Comparison of ENCODE assay signal across 8 cellular contexts in genomic region chr9:87337335-87338074, GRCh38.
A peak's percentile ranks its signal among the peaks of the same experiment; 100 is the strongest.
DNase-seq lines count a peak whose midpoint lies in the region; ATAC-seq and TF ChIP-seq lines count a peak whose summit lies in the region.

No MANE protein-coding gene starts in this region.

- peaks cover 10% of the 10 kb centered on the region for H3K4me1 Mint-ChIP-seq in activated CD8-positive, alpha-beta T cell treated with anti-CD3 and anti-CD28 coated beads for 36 hours (ENCODE audit: low read depth)
- H3K4me1 Mint-ChIP-seq in activated CD8-positive, alpha-beta T cell treated with anti-CD3 and anti-CD28 coated beads, Interleukin-2, amount 10 ng/mL, durations not matched to agents 7 days and 5 days (ENCODE audit: low read depth): no peaks in the 10 kb centered on the region
- H3K4me1 Mint-ChIP-seq in brain: peaks cover 52% of the 10 kb centered on the region

- H3K4me1 ChIP-seq in tibial nerve: peaks cover 0 to 25% (median 0%) of the 10 kb centered on the region in 4 donors

- H3K36me3 ChIP-seq in tibial nerve: no peaks in the 10 kb centered on the region

- CTCF ChIA-PET in activated CD8-positive, alpha-beta T cell treated with anti-CD3 and anti-CD28 coated beads for 36 hours (lab: Charles Lee): interaction anchor here (0.7 to 1.7 kb wide), 6 partner anchors 30 to 994 kb away, joined by 3 to 12 read pairs (median 3); no protein-coding TSS in a partner anchor
- CTCF ChIA-PET in activated CD8-positive, alpha-beta T cell treated with anti-CD3 and anti-CD28 coated beads, Interleukin-2, amount 10 ng/mL, durations not matched to agents 7 days and 5 days (lab: Charles Lee): interaction anchor here (1.0 to 1.2 kb wide), 2 partner anchors 326 to 475 kb away, joined by 5 to 6 read pairs; no protein-coding TSS in a partner anchor

- peak overlapping the region; percentile 2 to 39 (median 10) for H3K4me3 ChIP-seq in tibial nerve

- intact Hi-C loops in activated CD8-positive, alpha-beta T cell treated with anti-CD3 and anti-CD28 coated beads for 36 hours (cut with micrococcal nuclease): loop anchor here (2.0 to 10.0 kb wide), 2 partner anchors 325 to 477 kb away; no protein-coding TSS in a partner anchor

- TF ChIP-seq CTCF in activated CD8-positive, alpha-beta T cell treated with anti-CD3 and anti-CD28 coated beads for 36 hours (IDR thresholded peaks at IDR 0.05): no peak
- no peak for TF ChIP-seq CTCF in brain (conservative IDR thresholded peaks at IDR 0.05)
- TF ChIP-seq CTCF in tibial nerve (IDR thresholded peaks at IDR 0.05): no peak

- DNase-seq in activated CD8-positive, alpha-beta T cell treated with anti-CD3 and anti-CD28 coated beads for 36 hours: no peak
- no peak for DNase-seq in activated CD8-positive, alpha-beta T cell treated with anti-CD3 and anti-CD28 coated beads, Interleukin-2, amount 10 ng/mL, durations not matched to agents 7 days and 5 days
- DNase-seq in kidney tubule cell (ENCODE audit: low spot score) (peak; percentile 88), tibial nerve (ENCODE audit: low spot score in 2 of 2) (no peak)

- peak overlapping the region; percentile 53 for H3K4me3 Mint-ChIP-seq in activated CD8-positive, alpha-beta T cell treated with anti-CD3 and anti-CD28 coated beads for 36 hours
- no peak overlapping the region for H3K4me3 Mint-ChIP-seq in activated CD8-positive, alpha-beta T cell treated with anti-CD3 and anti-CD28 coated beads, Interleukin-2, amount 10 ng/mL, durations not matched to agents 7 days and 5 days
- peak overlapping the region; percentile 84 to 91 (median 88) for H3K4me3 Mint-ChIP-seq in brain

- no peaks in the 10 kb centered on the region for H3K27me3 ChIP-seq in tibial nerve

- H3K9me3 Mint-ChIP-seq in activated CD8-positive, alpha-beta T cell treated with anti-CD3 and anti-CD28 coated beads for 36 hours: no peaks in the 10 kb centered on the region
- H3K9me3 Mint-ChIP-seq in activated CD8-positive, alpha-beta T cell treated with anti-CD3 and anti-CD28 coated beads, Interleukin-2, amount 10 ng/mL, durations not matched to agents 7 days and 5 days (ENCODE audit: insufficient read depth): no peaks in the 10 kb centered on the region
- peaks cover 0 to 7% (median 4%) of the 10 kb centered on the region in 5 experiments for H3K9me3 Mint-ChIP-seq in brain

- 5 to 9% methylated on average over 13 of the region's 13 CpGs for WGBS in tibial nerve, 2 donors

- peaks cover 28% of the 10 kb centered on the region for H3K27me3 Mint-ChIP-seq in activated CD8-positive, alpha-beta T cell treated with anti-CD3 and anti-CD28 coated beads for 36 hours
- H3K27me3 Mint-ChIP-seq in activated CD8-positive, alpha-beta T cell treated with anti-CD3 and anti-CD28 coated beads, Interleukin-2, amount 10 ng/mL, durations not matched to agents 7 days and 5 days (ENCODE audit: low read depth): peaks cover 20% of the 10 kb centered on the region
- H3K27me3 Mint-ChIP-seq in brain: peaks cover 5% of the 10 kb centered on the region

- TF ChIP-seq EP300 in tibial nerve (IDR thresholded peaks at IDR 0.05): no peak

- no peaks in the 10 kb centered on the region for H3K9me3 ChIP-seq in tibial nerve

- H3K36me3 Mint-ChIP-seq in activated CD8-positive, alpha-beta T cell treated with anti-CD3 and anti-CD28 coated beads for 36 hours (ENCODE audit: low read depth): no peaks in the 10 kb centered on the region
- H3K36me3 Mint-ChIP-seq in activated CD8-positive, alpha-beta T cell treated with anti-CD3 and anti-CD28 coated beads, Interleukin-2, amount 10 ng/mL, durations not matched to agents 7 days and 5 days (ENCODE audit: low read depth): no peaks in the 10 kb centered on the region
- H3K36me3 Mint-ChIP-seq in brain: no peaks in the 10 kb centered on the region

- H3K27ac Mint-ChIP-seq in activated CD8-positive, alpha-beta T cell treated with anti-CD3 and anti-CD28 coated beads for 36 hours: no peak overlapping the region
- H3K27ac Mint-ChIP-seq in activated CD8-positive, alpha-beta T cell treated with anti-CD3 and anti-CD28 coated beads, Interleukin-2, amount 10 ng/mL, durations not matched to agents 7 days and 5 days: no peak overlapping the region
- H3K27ac Mint-ChIP-seq in brain: peak overlapping the region; percentile 54 to 91 (median 76)

- H3K27ac ChIP-seq in tibial nerve: no peak overlapping the region

- POLR2A ChIA-PET in activated CD8-positive, alpha-beta T cell treated with anti-CD3 and anti-CD28 coated beads for 36 hours (lab: Charles Lee): no interaction called here
- POLR2A ChIA-PET in activated CD8-positive, alpha-beta T cell treated with anti-CD3 and anti-CD28 coated beads, Interleukin-2, amount 10 ng/mL, durations not matched to agents 7 days and 5 days (lab: Charles Lee): no interaction called here

- no peak for ATAC-seq in activated CD8-positive, alpha-beta T cell treated with anti-CD3 and anti-CD28 coated beads for 36 hours
- no peak for ATAC-seq in activated CD8-positive, alpha-beta T cell treated with anti-CD3 and anti-CD28 coated beads, Interleukin-2, amount 10 ng/mL, durations not matched to agents 7 days and 5 days
- no peak for ATAC-seq in HG02610 (IDR thresholded peaks at IDR 0.05; ENCODE audit: unreplicated experiment)
- no peak for ATAC-seq in HG02981 (IDR thresholded peaks at IDR 0.05; ENCODE audit: unreplicated experiment)
- no peak for ATAC-seq in GM19455 (IDR thresholded peaks at IDR 0.05; ENCODE audit: unreplicated experiment)

- TF ChIP-seq POLR2A in tibial nerve (IDR thresholded peaks at IDR 0.05): no peak

Comparison
In these comparisons a context has a peak if more than half of its experiments do, and no peak if none do; other contexts are left out.
1. H3K27ac Mint-ChIP-seq: peak in brain (5 of 5); none in activated CD8-positive, alpha-beta T cell treated with anti-CD3 and anti-CD28 coated beads for 36 hours (single experiment) and activated CD8-positive, alpha-beta T cell treated with anti-CD3 and anti-CD28 coated beads, Interleukin-2, amount 10 ng/mL, durations not matched to agents 7 days and 5 days (single experiment).